ENCODE assay signal across 12 cellular contexts in the genomic region with DNA sequence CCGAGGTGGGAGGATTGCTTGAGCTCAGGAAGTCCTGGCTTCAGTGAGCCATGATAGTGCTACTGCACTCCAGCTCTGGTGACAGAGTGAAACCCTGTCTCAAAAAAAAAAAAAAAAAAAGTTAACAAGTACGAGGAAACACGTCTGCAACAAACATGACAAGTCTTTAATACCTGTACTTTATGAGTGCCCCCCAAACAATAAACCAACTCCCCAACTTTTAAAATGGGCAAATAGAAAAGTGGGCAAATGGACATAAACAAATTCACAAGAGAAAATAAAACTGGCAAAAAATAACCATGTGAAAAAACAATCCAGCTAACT. TPM values are rescaled to one million over a fixed set of nuclear protein-coding genes. Genes with fewer than 3 reads are reported as not detected.
DNase-seq lines count a peak whose midpoint lies in the region; ATAC-seq, FAIRE-seq and TF ChIP-seq lines count a peak whose summit lies in the region.
"Had no signal": no experiment of that assay in that cellular context is flagged by ENCODE, and none has a peak within 500 bp of the region (broad histone marks: within the 10 kb centered on the region; RNA-seq: fewer than 3 reads in every experiment).

No MANE protein-coding gene starts in this region.

- no TSS peak for BruUV-seq in Panc1 (replicated peaks; lab: Mats Ljungman, UMichigan)

- peaks cover 59% of the 10 kb centered on the region for H3K4me1 Mint-ChIP-seq in stimulated activated naive CD8-positive, alpha-beta T cell treated with anti-CD3 and anti-CD28 coated beads, Interleukin-15, Interleukin-2, amounts not matched to agents 100 ng/mL and 50 ng/mL, for 24 hours (ENCODE audit: low read depth)

- H3K9me2 ChIP-seq in hepatocyte (replicated peaks; ENCODE audit: insufficient read depth) = no peaks in the 10 kb centered on the region

- no peaks in the 10 kb centered on the region for H3K9me3 Mint-ChIP-seq in stimulated activated naive CD8-positive, alpha-beta T cell treated with anti-CD3 and anti-CD28 coated beads, Interleukin-15, Interleukin-2, amounts not matched to agents 100 ng/mL and 50 ng/mL, for 24 hours

- H3K4me1 ChIP-seq in Panc1 (ENCODE audit: control insufficient read depth, insufficient read depth, low read length) (peaks cover 35% of the 10 kb centered on the region), hepatocyte (ENCODE audit: insufficient read depth) (peaks cover 20% of the 10 kb centered on the region)

- H3K4me3 Mint-ChIP-seq in stimulated activated naive CD8-positive, alpha-beta T cell treated with anti-CD3 and anti-CD28 coated beads, Interleukin-15, Interleukin-2, amounts not matched to agents 100 ng/mL and 50 ng/mL, for 24 hours = no peak overlapping the region

- intact Hi-C loops in Panc1 (cut with micrococcal nuclease; ENCODE audit: unreplicated experiment) = no loop called here
- intact Hi-C loops in posterior vena cava (cut with DNase I) = no loop called here

- H2AFZ ChIP-seq in hepatocyte = no peak overlapping the region

- no peak for TF ChIP-seq POLR2A in GM12892 (IDR thresholded peaks at IDR 0.05; ENCODE audit: low read depth, low read length)

- in situ Hi-C loops in Panc1 (cut with HindIII; ENCODE audit: low pct_unique_long_range_greater_than_20kb, low sequenced_read_pairs) = no loop called here

- 80% methylated on average over 3 of the region's 3 CpGs for WGBS in hepatocyte (ENCODE audit: low lambda C conversion rate, missing lambda C conversion rate)

- POLR2A ChIA-PET in Panc1 (lab: Charles Lee) = interaction anchor here (0.6 to 0.7 kb wide), 2 partner anchors 9 to 11 kb away, joined by 6 to 9 read pairs; no protein-coding TSS in a partner anchor

- ATAC-seq in stimulated activated naive CD8-positive, alpha-beta T cell treated with anti-CD3 and anti-CD28 coated beads, Interleukin-15, Interleukin-2, amounts not matched to agents 100 U/mL and 50 U/mL, for 24 hours = no peak
- ATAC-seq in Panc1 = no peak
- no peak for ATAC-seq in HG03565 (IDR thresholded peaks at IDR 0.05; ENCODE audit: unreplicated experiment)

- H3K27ac Mint-ChIP-seq in stimulated activated naive CD8-positive, alpha-beta T cell treated with anti-CD3 and anti-CD28 coated beads, Interleukin-15, Interleukin-2, amounts not matched to agents 100 ng/mL and 50 ng/mL, for 24 hours = peak overlapping the region; percentile 65

- H3K27me3 ChIP-seq in Panc1 (ENCODE audit: control insufficient read depth, insufficient read depth, low read length) (no peaks in the 10 kb centered on the region), hepatocyte (no peaks in the 10 kb centered on the region)

- TF ChIP-seq CTCF in Panc1 (IDR thresholded peaks at IDR 0.05) (no peak), hepatocyte (IDR thresholded peaks at IDR 0.05; ENCODE audit: poor library complexity) (no peak)

- H3K4me3 ChIP-seq in Panc1 (ENCODE audit: low read depth in 2 of 2, low read length in 2 of 2) = no peak overlapping the region
- no peak overlapping the region for H3K4me3 ChIP-seq in hepatocyte

- no peaks in the 10 kb centered on the region for H3K27me3 Mint-ChIP-seq in stimulated activated naive CD8-positive, alpha-beta T cell treated with anti-CD3 and anti-CD28 coated beads, Interleukin-15, Interleukin-2, amounts not matched to agents 100 ng/mL and 50 ng/mL, for 24 hours

- no peaks in the 10 kb centered on the region for H4K20me1 ChIP-seq in hepatocyte (ENCODE audit: insufficient read depth, poor library complexity, severe bottlenecking)

- peak overlapping the region; percentile 96 for H3K27ac ChIP-seq in Panc1 (ENCODE audit: low read length)
- H3K27ac ChIP-seq in hepatocyte = peak overlapping the region; percentile 96

- peaks cover 40% of the 10 kb centered on the region for H3K79me2 ChIP-seq in hepatocyte

- no peak for FAIRE-seq in GM12892 (lab: Jason Lieb, UNC)
- FAIRE-seq: endometrium, TTC549 had no signal

- CTCF ChIA-PET in Panc1 (lab: Charles Lee) = interaction anchor here (0.6 to 0.7 kb wide), 2 partner anchors 648 to 677 kb away, joined by 3 to 5 read pairs; no protein-coding TSS in a partner anchor

- H3K36me3 ChIP-seq in Panc1 (ENCODE audit: control insufficient read depth, insufficient read depth, low read length) (peaks cover 5% of the 10 kb centered on the region), hepatocyte (replicated peaks; ENCODE audit: insufficient read depth, low read depth) (no peaks in the 10 kb centered on the region)

- H3K36me3 Mint-ChIP-seq in stimulated activated naive CD8-positive, alpha-beta T cell treated with anti-CD3 and anti-CD28 coated beads, Interleukin-15, Interleukin-2, amounts not matched to agents 100 ng/mL and 50 ng/mL, for 24 hours (ENCODE audit: low read depth) = peaks cover 7% of the 10 kb centered on the region

- DNase-seq in stimulated activated naive CD8-positive, alpha-beta T cell treated with anti-CD3 and anti-CD28 coated beads, Interleukin-15, Interleukin-2, amounts not matched to agents 100 U/mL and 50 U/mL, for 24 hours = no peak
- DNase-seq in Panc1 (ENCODE audit: low read depth, low spot score) (no peak), hepatocyte (ENCODE audit: low spot score) (no peak), posterior vena cava (ENCODE audit: low spot score) (no peak), T1000 (lab: John Stamatoyannopoulos, UW) (no peak), GM12892 (ENCODE audit: insufficient read length) (no peak)
- DNase-seq: activated naive CD4-positive, alpha-beta T cell treated with Interleukin-2 at 50 U/mL for 16 hours had no signal

- peak overlapping the region; percentile 94 for H3K4me2 ChIP-seq in hepatocyte

- H3K9me3 ChIP-seq in Panc1 (ENCODE audit: control insufficient read depth, insufficient read depth, low read depth, low read length) (no peaks in the 10 kb centered on the region), hepatocyte (ENCODE audit: low read depth) (no peaks in the 10 kb centered on the region)

RNA-seq across cellular contexts. Expression of a gene that starts 1.5 kb away (rescaled TPM):
- 209 TPM for total RNA-seq in Panc1 (2021; ENCODE audit: unreplicated experiment)
- polyA plus RNA-seq in Panc1 (2012; ENCODE audit: insufficient read length) = 158 TPM
- total RNA-seq in hepatocyte = 75.5 and 79.1 TPM in 2 replicates
- 102 and 107 TPM in 2 replicates for polyA plus RNA-seq in hepatocyte
- 10 to 100 TPM; 48.9 to 50.5 TPM for total RNA-seq in posterior vena cava
- 46.6 TPM for polyA plus RNA-seq in GM12892 (2012; ENCODE audit: missing spikeins)

RNA-seq across cellular contexts. Expression of a gene that starts 12.0 kb away (rescaled TPM):
- total RNA-seq in Panc1 (2021; ENCODE audit: unreplicated experiment) (14.7 TPM), hepatocyte (5.2 and 8.3 TPM in 2 replicates), posterior vena cava (1 to 10 TPM; 4.6 to 5.0 TPM)
- polyA plus RNA-seq in Panc1 (2012; ENCODE audit: insufficient read length) = 14.8 TPM
- polyA plus RNA-seq in hepatocyte = 6.2 and 10.6 TPM in 2 replicates
- 4.2 TPM for polyA plus RNA-seq in GM12892 (2012; ENCODE audit: missing spikeins)

RNA-seq across cellular contexts. Expression of a gene that starts 25.7 kb away (rescaled TPM):
- total RNA-seq in Panc1 (2021; ENCODE audit: unreplicated experiment) (1.1 TPM), hepatocyte (104 and 122 TPM in 2 replicates), posterior vena cava (100 to 1,000 TPM; 123 to 153 TPM)
- not detected for polyA plus RNA-seq in Panc1 (2012; ENCODE audit: insufficient read length)
- polyA plus RNA-seq in hepatocyte = 164 and 187 TPM in 2 replicates
- polyA plus RNA-seq in GM12892 (2012; ENCODE audit: missing spikeins) = 0.98 TPM
- total RNA-seq: mononuclear cell had no signal

RNA-seq across cellular contexts. Expression of a gene that starts 43.8 kb away (rescaled TPM):
- 6.5 TPM for total RNA-seq in Panc1 (2021; ENCODE audit: unreplicated experiment)
- 2.8 TPM for polyA plus RNA-seq in Panc1 (2012; ENCODE audit: insufficient read length)
- total RNA-seq in hepatocyte = 17.7 and 18.6 TPM in 2 replicates
- 7.8 and 11.9 TPM in 2 replicates for polyA plus RNA-seq in hepatocyte
- total RNA-seq in posterior vena cava = 1 to 10 TPM in 1 of 2 donors, under 1 TPM in 1; 1.00 to 1.7 TPM
- polyA plus RNA-seq in GM12892 (2012; ENCODE audit: missing spikeins) = 2.8 TPM

RNA-seq across cellular contexts. Expression of a gene that starts 44.0 kb away (rescaled TPM):
- total RNA-seq in Panc1 (2021; ENCODE audit: unreplicated experiment) (13.8 TPM), hepatocyte (23.4 and 24.0 TPM in 2 replicates), posterior vena cava (1 to 10 TPM; 2.2 to 2.6 TPM)
- 24.0 TPM for polyA plus RNA-seq in Panc1 (2012; ENCODE audit: insufficient read length)
- 35.4 and 38.7 TPM in 2 replicates for polyA plus RNA-seq in hepatocyte
- 6.6 TPM for polyA plus RNA-seq in GM12892 (2012; ENCODE audit: missing spikeins)

Comparison
In these comparisons a context has a peak if more than half of its experiments do, and no peak if none do; other contexts are left out.
1. RNA of a gene that starts 25.7 kb away (total RNA-seq): 123 to 153 TPM in posterior vena cava and 104 to 122 TPM in hepatocyte; 1.1 TPM in Panc1 (single experiment); every median in the first group is over 10 times any median in the second.